In the genomic region with DNA sequence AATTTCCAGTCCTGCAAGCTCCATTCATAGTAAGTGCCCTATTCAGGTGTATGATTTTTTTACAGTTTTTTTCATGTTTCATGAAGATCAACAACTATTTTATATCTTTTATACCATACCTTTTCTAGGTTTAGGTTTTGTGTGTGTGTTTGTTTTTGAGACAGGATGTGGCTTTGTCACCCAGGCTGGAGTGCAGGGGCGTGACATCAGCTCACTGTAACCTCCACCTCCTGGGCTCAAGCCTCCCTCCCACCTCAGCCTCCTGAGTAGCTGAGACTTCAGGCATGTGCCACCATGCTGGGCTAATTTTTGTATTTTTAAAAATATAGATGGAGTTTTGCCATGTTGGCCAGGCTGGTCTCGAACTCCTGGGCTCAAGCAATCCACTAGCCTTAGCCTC, we compare ENCODE assay signal across 24 cellular contexts.
"Had no signal": no experiment of that assay in that cellular context is flagged by ENCODE, and none has a peak within 500 bp of the region (broad histone marks: within the 10 kb centered on the region; RNA-seq: fewer than 3 reads in every experiment).

No MANE protein-coding gene starts in this region.

- ATAC-seq: gastroesophageal sphincter, left cardiac atrium, SK-N-SH treated with all-trans-retinoic acid at 6 μM for 48 hours, T-cell, upper lobe of right lung had no signal

- H3K27ac Mint-ChIP-seq: activated naive CD8-positive, alpha-beta T cell; endodermal cell; nephron; T-cell had no signal

- H3K27me3 Mint-ChIP-seq: activated naive CD8-positive, alpha-beta T cell; T-cell had no signal

- DNase-seq: activated CD4-positive, CD25-positive, alpha-beta regulatory T cell treated with anti-CD3 and anti-CD28 coated beads, Interleukin-2, amount 50 U/mL, for 72 hours; activated effector memory CD4-positive, alpha-beta T cell treated with anti-CD3 and anti-CD28 coated beads, Interleukin-2, amount 50 U/mL, for 16 hours; amygdala; cerebellar nuclear complex; endodermal cell; esophagus squamous epithelium; head of caudate nucleus; hypothalamus; islet precursor cell; left cardiac atrium; midbrain; ovary; stimulated activated CD4-positive, alpha-beta T cell treated with anti-CD3 and anti-CD28 coated beads, Interleukin-4, amount 100 ng/mL, for 1 hour; stimulated activated naive CD4-positive, alpha-beta T cell treated with Interleukin-2 at 50 U/mL for 16 hours; upper lobe of right lung; WERI-Rb-1 had no signal

- H3K27me3 ChIP-seq: esophagus squamous epithelium, gastroesophageal sphincter, neutrophil, ovary, upper lobe of right lung had no signal

- H3K4me1 Mint-ChIP-seq: endodermal cell, nephron had no signal

- H3K4me1 ChIP-seq: esophagus squamous epithelium, gastroesophageal sphincter, prostate gland, upper lobe of right lung had no signal

- H3K27ac ChIP-seq: coronary artery, esophagus squamous epithelium, gastroesophageal sphincter, neutrophil, ovary, prostate gland, upper lobe of right lung, WERI-Rb-1 had no signal

- H3K4me3 Mint-ChIP-seq: activated naive CD8-positive, alpha-beta T cell; endodermal cell; nephron; T-cell had no signal

- H3K9me3 Mint-ChIP-seq: endodermal cell, T-cell had no signal
